In the genomic region with DNA sequence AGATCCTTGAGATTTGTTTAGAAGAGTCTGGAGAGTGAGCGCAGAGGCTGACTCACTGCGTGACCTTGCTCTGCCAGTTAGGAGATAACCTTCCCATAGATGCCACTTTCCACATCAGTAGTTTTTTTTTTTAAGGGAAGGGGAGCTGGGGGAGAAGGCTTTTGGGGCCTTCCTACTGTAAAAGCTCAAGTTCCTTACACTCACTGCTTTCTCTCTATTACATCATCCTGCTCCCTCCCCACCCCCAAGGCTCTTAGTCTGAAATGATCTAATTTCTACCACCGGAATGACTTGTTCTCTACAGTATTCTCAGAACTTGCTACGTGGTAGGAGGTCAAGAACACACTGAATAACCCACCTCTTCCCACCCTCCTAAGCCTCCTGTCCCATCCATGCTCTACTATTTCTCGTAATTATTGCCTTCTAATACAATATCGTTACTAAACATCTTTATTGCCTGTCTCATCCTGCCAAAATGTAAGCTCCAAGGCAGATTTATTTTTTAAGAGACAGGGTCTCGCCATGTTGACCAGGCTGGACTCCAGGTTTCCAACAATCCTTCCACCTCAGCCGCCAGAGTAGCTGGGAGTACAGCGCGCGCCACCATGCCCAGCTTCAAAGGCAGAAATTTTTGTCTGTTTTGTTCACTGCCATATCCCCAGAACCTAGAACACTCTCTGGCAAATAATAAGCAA, we compare ENCODE assay signal across 8 cellular contexts. TPM values are rescaled to one million over a fixed set of nuclear protein-coding genes. Genes with fewer than 3 reads are reported as not detected.
DNase-seq lines count a peak whose midpoint lies in the region; ATAC-seq and TF ChIP-seq lines count a peak whose summit lies in the region.

No MANE protein-coding gene starts in this region.

- no peaks in the 10 kb centered on the region; the same call in 1 of the 2 replicates for H3K4me1 ChIP-seq in ES-I3 (ENCODE audit: insufficient read depth, low read length)
- peaks cover 4% of the 10 kb centered on the region for H3K4me1 ChIP-seq in foreskin keratinocyte

- peak overlapping the region; percentile 99 for H3K4me3 ChIP-seq in LNCaP clone FGC (ENCODE audit: low read depth, low read length)
- peak overlapping the region; percentile 84 to 100 (median 92) for H3K4me3 ChIP-seq in skin epidermis

- H3K27me3 ChIP-seq in foreskin keratinocyte: no peaks in the 10 kb centered on the region

- H3K9me3 ChIP-seq in ES-I3 (ENCODE audit: control insufficient read depth, insufficient read depth, low read length): no peaks in the 10 kb centered on the region

- H3K9ac ChIP-seq in ES-I3 (ENCODE audit: low read depth, low read length): peak overlapping the region; percentile 99

- DNase-seq in LNCaP clone FGC (ENCODE audit: low read depth): peak; percentile 14
- peak; percentile 41 for DNase-seq in activated CD8-positive, alpha-beta memory T cell treated with anti-CD3 and anti-CD28 coated beads, Interleukin-2, amount 50 U/mL, for 4 hours
- DNase-seq in foreskin keratinocyte: peak in 1 of 2 donors; percentile 71
- no peak for DNase-seq in superior temporal gyrus (ENCODE audit: extremely low spot score)
- no peak for DNase-seq in NCI-H748 treated with DMSO at 0.1 percent for 48 hours (lab: John Stamatoyannopoulos, UW)

- peaks cover 3% of the 10 kb centered on the region; the same call in 1 of the 2 replicates for H3K36me3 ChIP-seq in ES-I3 (ENCODE audit: insufficient read depth, low read length)

- TF ChIP-seq CTCF in LNCaP clone FGC (IDR thresholded peaks at IDR 0.05; ENCODE audit: control insufficient read depth, extremely low read depth, insufficient read depth): no peak
- TF ChIP-seq CTCF in foreskin keratinocyte (conservative IDR thresholded peaks at IDR 0.05): no peak

- H3K27ac ChIP-seq in foreskin keratinocyte (peak overlapping the region; percentile 49), skin epidermis (peak overlapping the region in 17 of 21 experiments; percentile 11 to 100 (median 94))

- ATAC-seq in foreskin keratinocyte: no peak
- ATAC-seq in HG03280 (IDR thresholded peaks at IDR 0.05; ENCODE audit: unreplicated experiment): no peak

RNA-seq across cellular contexts. Expression of a gene that starts 1.2 kb away (rescaled TPM):
- 64.2 and 69.6 TPM in 2 replicates for total RNA-seq in foreskin keratinocyte
- polyA plus RNA-seq in foreskin keratinocyte: 55.6 and 67.1 TPM in 2 replicates

RNA-seq across cellular contexts. Expression of a gene that starts 1.7 kb away (rescaled TPM):
- not detected in 2 replicates for total RNA-seq in foreskin keratinocyte
- polyA plus RNA-seq in foreskin keratinocyte: not detected in 2 replicates

RNA-seq across cellular contexts. Expression of a gene that starts 28.6 kb away (rescaled TPM):
- 1,346 and 1,361 TPM in 2 replicates for total RNA-seq in foreskin keratinocyte
- 2,000 and 2,267 TPM in 2 replicates for polyA plus RNA-seq in foreskin keratinocyte

RNA-seq across cellular contexts. Expression of a gene that starts 37.9 kb away (rescaled TPM):
- total RNA-seq in foreskin keratinocyte: 4.6 and 5.9 TPM in 2 replicates
- polyA plus RNA-seq in foreskin keratinocyte: 7.4 and 8.8 TPM in 2 replicates

RNA-seq across cellular contexts. Expression of a gene that starts 38.4 kb away (rescaled TPM):
- total RNA-seq in foreskin keratinocyte: 89.2 and 94.0 TPM in 2 replicates
- polyA plus RNA-seq in foreskin keratinocyte: 142 and 152 TPM in 2 replicates

Comparison
In these comparisons a context has a peak if more than half of its experiments do, and no peak if none do; other contexts are left out.
1. DNase-seq: peak in LNCaP clone FGC (single experiment) and activated CD8-positive, alpha-beta memory T cell treated with anti-CD3 and anti-CD28 coated beads, Interleukin-2, amount 50 U/mL, for 4 hours (single experiment); none in superior temporal gyrus (single experiment) and NCI-H748 treated with DMSO at 0.1 percent for 48 hours (single experiment).